Comparison of ENCODE assay signal across 17 cellular contexts in genomic region chr1:24803220-24803619, GRCh38. TPM values are rescaled to one million over a fixed set of nuclear protein-coding genes. Genes with fewer than 3 reads are reported as not detected.
DNase-seq lines count a peak whose midpoint lies in the region; TF ChIP-seq lines count a peak whose summit lies in the region.
"Had no signal": no experiment of that assay in that cellular context is flagged by ENCODE, and none has a peak within 500 bp of the region (broad histone marks: within the 10 kb centered on the region; RNA-seq: fewer than 3 reads in every experiment).

No MANE protein-coding gene starts in this region.

- H3K27ac ChIP-seq in esophagus muscularis mucosa (replicated peaks in 1 of 4) (peak overlapping the region in 3 of 4 donors; percentile 45 to 64 (median 59)), substantia nigra (ENCODE audit: low read depth, low read length, poor library complexity, severe bottlenecking) (peak overlapping the region; percentile 70), brain microvascular endothelial cell (no peak overlapping the region)
- H3K27ac ChIP-seq: C4-2B, neutrophil had no signal

- DNase-seq in SK-MEL-5 (ENCODE audit: low read depth, low spot score), result peak; percentile 63
- no peak for DNase-seq in esophagus muscularis mucosa (ENCODE audit: extremely low spot score)
- no peak for DNase-seq in mesothelial cell of epicardium (ENCODE audit: low spot score in 2 of 2, unreplicated experiment in 2 of 2)
- DNase-seq in substantia nigra (lab: John Stamatoyannopoulos, UW), result peak in 6 of 49 donors; percentile 6 to 33 (median 13)
- DNase-seq in activated CD4-positive, alpha-beta T cell treated with anti-CD3 and anti-CD28 coated beads for 48 hours, result no peak
- DNase-seq in brain microvascular endothelial cell, result no peak
- no peak for DNase-seq in NCI-H1105 (lab: John Stamatoyannopoulos, UW)
- no peak for DNase-seq in activated effector memory CD4-positive, alpha-beta T cell treated with Interleukin-2 at 50 U/mL for 16 hours
- DNase-seq: activated CD4-positive, alpha-beta T cell treated with anti-CD3 and anti-CD28 coated beads, Interleukin-2, amount 10 ng/mL, durations not matched to agents 7 days and 5 days; activated gamma-delta T cell; NCI-H2171; stimulated activated CD4-positive, alpha-beta T cell treated with anti-CD3 and anti-CD28 coated beads, Interleukin-2, amount 100 ng/mL, for 24 hours; stimulated activated naive B cell treated with anti-CD40 and anti-IgM and Interleukin-4, amounts not matched to agents 10 μg/mL and 1 μg/mL and 100 μg/mL, for 72 hours; T-helper 1 cell had no signal

- no peak overlapping the region for H3K4me3 ChIP-seq in esophagus muscularis mucosa
- no peak overlapping the region for H3K4me3 ChIP-seq in brain microvascular endothelial cell (ENCODE audit: low read depth, low read length)

- H3K4me3 Mint-ChIP-seq in mesothelial cell of epicardium, result no peak overlapping the region
- H3K4me3 Mint-ChIP-seq: activated CD4-positive, alpha-beta T cell treated with anti-CD3 and anti-CD28 coated beads, Interleukin-2, amount 10 ng/mL, durations not matched to agents 7 days and 5 days; central memory CD8-positive, alpha-beta T cell; stimulated activated naive B cell treated with anti-CD40 and anti-IgM and Interleukin-4, amounts not matched to agents 10 μg/mL and 1 μg/mL and 100 μg/mL, for 72 hours had no signal

- peaks cover 0 to 11% (median 7%) of the 10 kb centered on the region in 4 donors for H3K36me3 ChIP-seq in esophagus muscularis mucosa
- peaks cover 17% of the 10 kb centered on the region for H3K36me3 ChIP-seq in brain microvascular endothelial cell (replicated peaks)
- H3K36me3 ChIP-seq: neutrophil had no signal

- H3K9me3 Mint-ChIP-seq in mesothelial cell of epicardium, result peaks cover 3% of the 10 kb centered on the region
- H3K9me3 Mint-ChIP-seq: central memory CD8-positive, alpha-beta T cell; stimulated activated naive B cell treated with anti-CD40 and anti-IgM and Interleukin-4, amounts not matched to agents 10 μg/mL and 1 μg/mL and 100 μg/mL, for 72 hours had no signal

- intact Hi-C loops in esophagus muscularis mucosa (cut with DNase I), result no loop called here

- no peak for TF ChIP-seq CTCF in esophagus muscularis mucosa (IDR thresholded peaks at IDR 0.05)
- TF ChIP-seq CTCF in mesothelial cell of epicardium (IDR thresholded peaks at IDR 0.05; ENCODE audit: unreplicated experiment), result no peak
- TF ChIP-seq CTCF in brain microvascular endothelial cell (IDR thresholded peaks at IDR 0.05; ENCODE audit: low read depth, low read length, missing control alignments), result no peak

- H3K27ac Mint-ChIP-seq in mesothelial cell of epicardium, result peak overlapping the region; percentile 73
- H3K27ac Mint-ChIP-seq: activated CD4-positive, alpha-beta T cell treated with anti-CD3 and anti-CD28 coated beads, Interleukin-2, amount 10 ng/mL, durations not matched to agents 7 days and 5 days had no signal

- TF ChIP-seq EP300 in esophagus muscularis mucosa (IDR thresholded peaks at IDR 0.05), result no peak

- peaks cover 63 to 74% (median 68%) of the 10 kb centered on the region in 4 donors for H3K4me1 ChIP-seq in esophagus muscularis mucosa

- no peak for TF ChIP-seq POLR2A in esophagus muscularis mucosa (IDR thresholded peaks at IDR 0.05; ENCODE audit: low read depth)

- H3K27me3 Mint-ChIP-seq in mesothelial cell of epicardium (ENCODE audit: low read depth), result no peaks in the 10 kb centered on the region
- H3K27me3 Mint-ChIP-seq: activated CD4-positive, alpha-beta T cell treated with anti-CD3 and anti-CD28 coated beads, Interleukin-2, amount 10 ng/mL, durations not matched to agents 7 days and 5 days; central memory CD8-positive, alpha-beta T cell; stimulated activated naive B cell treated with anti-CD40 and anti-IgM and Interleukin-4, amounts not matched to agents 10 μg/mL and 1 μg/mL and 100 μg/mL, for 72 hours had no signal

- H3K36me3 Mint-ChIP-seq in mesothelial cell of epicardium, result peaks cover 23% of the 10 kb centered on the region

- in situ Hi-C loops in SK-MEL-5 (cut with HindIII; ENCODE audit: low pct_unique_long_range_greater_than_20kb, low sequenced_read_pairs) (loop anchor here (25.0 kb wide), 2 partner anchors 141 to 266 kb away; no protein-coding TSS in a partner anchor), brain microvascular endothelial cell (cut with HindIII; ENCODE audit: low pct_ligation_motif_present, low sequenced_read_pairs) (no loop called here)

- H3K4me1 Mint-ChIP-seq in mesothelial cell of epicardium, result peaks cover 5% of the 10 kb centered on the region
- H3K4me1 Mint-ChIP-seq: activated CD4-positive, alpha-beta T cell treated with anti-CD3 and anti-CD28 coated beads, Interleukin-2, amount 10 ng/mL, durations not matched to agents 7 days and 5 days; central memory CD8-positive, alpha-beta T cell had no signal

- H3K9me3 ChIP-seq in esophagus muscularis mucosa, result no peaks in the 10 kb centered on the region
- H3K9me3 ChIP-seq: neutrophil had no signal

- 57% methylated on average over 2 of the region's 2 CpGs for WGBS in esophagus muscularis mucosa

- H3K27me3 ChIP-seq in esophagus muscularis mucosa (no peaks in the 10 kb centered on the region), brain microvascular endothelial cell (replicated peaks) (no peaks in the 10 kb centered on the region)
- H3K27me3 ChIP-seq: neutrophil had no signal

RNA-seq across cellular contexts. Expression of gene CLIC4, which starts 58.0 kb away (rescaled TPM):
- total RNA-seq in SK-MEL-5 (2014; rRNA removed; shearing (Covaris generic)), result 123 and 124 TPM in 2 replicates
- polyA plus RNA-seq in SK-MEL-5 (2015; cell fraction: cytosol; rRNA removed), result 133 and 160 TPM in 2 replicates
- polyA plus RNA-seq in SK-MEL-5 (2015; cell fraction: nucleus; rRNA removed), result 33.2 and 38.2 TPM in 2 replicates
- total RNA-seq in esophagus muscularis mucosa (100 to 1,000 TPM; 375 to 606 (median 595) TPM), mesothelial cell of epicardium (135 to 136 TPM (median 135 TPM) in 3 replicates)
